Comparison of ENCODE assay signal across 8 cellular contexts in genomic region chr12:12562585-12563245, GRCh38. TPM values are rescaled to one million over a fixed set of nuclear protein-coding genes. Genes with fewer than 3 reads are reported as not detected.
DNase-seq lines count a peak whose midpoint lies in the region; ATAC-seq lines count a peak whose summit lies in the region.

Gene DUSP16 (minus strand): TSS chr12:12562863. CDS start chr12:12521098, 41,765 bp downstream.

- H3K9me3 ChIP-seq in BLaER1 treated with 17β-estradiol and CSF1 and Interleukin-3, amounts not matched to agents 10 nM and 100 nM (replicated peaks in 1 of 11), result peaks cover 7 to 28% (median 14%) of the 10 kb centered on the region in 11 experiments; a peak in 21 of 22 replicates

- H3K36me3 ChIP-seq in BLaER1 treated with 17β-estradiol and CSF1 and Interleukin-3, amounts not matched to agents 10 nM and 100 nM, result no peaks in the 10 kb centered on the region

- peaks cover 0 to 8% (median 0%) of the 10 kb centered on the region in 11 experiments; a peak in 4 of 22 replicates for H4K20me1 ChIP-seq in BLaER1 treated with 17β-estradiol and CSF1 and Interleukin-3, amounts not matched to agents 10 nM and 100 nM

- H3K27me3 ChIP-seq in BLaER1 treated with 17β-estradiol and CSF1 and Interleukin-3, amounts not matched to agents 10 nM and 100 nM, result peaks cover 0 to 36% (median 28%) of the 10 kb centered on the region in 11 experiments; a peak in 20 of 22 replicates

- H3K4me1 ChIP-seq in BLaER1 treated with 17β-estradiol and CSF1 and Interleukin-3, amounts not matched to agents 10 nM and 100 nM, result peaks cover 7 to 30% (median 25%) of the 10 kb centered on the region in 10 experiments; a peak in 19 of 20 replicates

- peak within 1 kb of the TSS; percentile 90 to 100 (median 96) for H3K27ac ChIP-seq in BLaER1 treated with 17β-estradiol and CSF1 and Interleukin-3, amounts not matched to agents 10 nM and 100 nM

- DNase-seq in GM19238 (ENCODE audit: insufficient read length, low spot score) (peak; percentile 79), NCI-H510A treated with DMSO at 0.1 percent for 48 hours (lab: John Stamatoyannopoulos, UW) (peak; percentile 95), cortex of kidney (lab: John Stamatoyannopoulos, UW) (peak; percentile 78), left colon (peak; percentile 91 to 92)
- DNase-seq in activated CD4-positive, alpha-beta T cell treated with anti-CD3 and anti-CD28 coated beads, Interleukin-2, amount 50 U/mL, for 1 hour, result peak; percentile 67
- DNase-seq in stimulated activated CD4-positive, alpha-beta T cell treated with anti-CD3 and anti-CD28 coated beads, Interleukin-1b, Interleukin-23, amount 100 ng/mL, for 4 hours (ENCODE audit: low read depth in 2 of 2), result peak; percentile 47 to 58

- peak within 1 kb of the TSS; percentile 92 to 100 (median 96) for H3K9ac ChIP-seq in BLaER1 treated with 17β-estradiol and CSF1 and Interleukin-3, amounts not matched to agents 10 nM and 100 nM

- intact Hi-C loops in left colon (cut with DNase I, micrococcal nuclease), result loop anchor here in 1 of 2 donors (10.0 kb wide), 1 partner anchor 188 kb away; no protein-coding TSS in a partner anchor

- ATAC-seq in HG03439 (IDR thresholded peaks at IDR 0.05; ENCODE audit: unreplicated experiment), result peak; percentile 74
- peak; percentile 83 for ATAC-seq in left colon

- H3K4me3 ChIP-seq in BLaER1 treated with 17β-estradiol and CSF1 and Interleukin-3, amounts not matched to agents 10 nM and 100 nM, result peak within 1 kb of the TSS; percentile 79 to 96 (median 88)

- peak within 1 kb of the TSS; percentile 81 to 99 (median 92) for H3K4me2 ChIP-seq in BLaER1 treated with 17β-estradiol and CSF1 and Interleukin-3, amounts not matched to agents 10 nM and 100 nM

RNA-seq across cellular contexts. Expression of gene DUSP16, which starts in this region (rescaled TPM):
- 10 to 100 TPM; 38.6 to 73.5 TPM for total RNA-seq in left colon

Comparison
In these comparisons a context has a peak if more than half of its experiments do, and no peak if none do; other contexts are left out.
1. Peak in every context shown above with its lines: DNase-seq, ATAC-seq, H3K4me3 ChIP-seq and H3K27ac ChIP-seq.